18 cellular contexts compared by ENCODE assay signal in the genomic region with DNA sequence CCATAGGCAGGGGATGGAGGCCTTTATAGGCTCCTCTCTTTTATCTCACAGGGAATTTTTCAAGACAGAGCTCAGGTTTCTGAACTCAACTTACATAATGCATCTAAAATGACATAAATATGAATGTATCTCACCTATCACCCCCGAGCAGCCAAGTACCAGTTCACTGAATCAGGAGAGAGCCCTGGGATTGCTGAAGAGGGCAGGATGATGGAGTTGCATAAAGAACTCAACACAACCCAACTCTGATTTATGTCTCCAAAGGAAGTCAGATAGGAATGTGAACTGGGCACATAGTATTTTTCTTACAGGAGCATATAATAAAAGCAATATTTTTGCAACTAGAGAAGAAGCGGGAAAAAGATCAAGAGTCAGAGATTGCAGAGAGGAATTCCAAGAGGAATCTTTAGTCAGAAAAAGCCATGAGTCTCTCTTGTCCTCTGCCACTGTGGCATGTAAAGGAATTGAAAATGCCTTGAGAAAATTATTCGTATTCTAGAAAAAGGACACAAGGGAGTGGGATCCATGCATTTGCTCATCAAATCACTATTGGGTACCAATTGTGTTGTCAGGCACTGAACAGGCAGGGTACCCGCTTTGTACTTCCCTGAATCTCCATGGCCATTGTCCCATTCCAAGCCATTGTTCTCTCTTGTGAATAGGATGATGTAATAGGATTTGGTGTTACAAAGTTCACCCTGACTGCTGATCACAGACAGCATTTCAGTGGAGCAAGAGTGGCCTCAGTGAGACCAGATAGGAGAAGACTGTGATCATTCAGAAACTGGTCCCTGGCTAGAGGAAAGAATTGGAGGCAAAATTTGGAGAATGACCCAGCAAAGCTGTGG. TPM values are rescaled to one million over a fixed set of nuclear protein-coding genes. Genes with fewer than 3 reads are reported as not detected.
DNase-seq lines count a peak whose midpoint lies in the region; ATAC-seq, FAIRE-seq and TF ChIP-seq lines count a peak whose summit lies in the region.
"Had no signal": no experiment of that assay in that cellular context is flagged by ENCODE, and none has a peak within 500 bp of the region (broad histone marks: within the 10 kb centered on the region; RNA-seq: fewer than 3 reads in every experiment).

No MANE protein-coding gene starts in this region.

- no peak overlapping the region for H2BK12ac ChIP-seq in H9 (ENCODE audit: insufficient read length, low read depth, low read length)

- intact Hi-C loops in right cardiac atrium (cut with DNase I) (no loop called here), kidney (cut with DNase I) (no loop called here)

- H3K4me3 ChIP-seq in right cardiac atrium (ENCODE audit: low read length) (no peak overlapping the region), kidney (ENCODE audit: low read length in 2 of 2) (no peak overlapping the region)
- H3K4me3 ChIP-seq: ascending aorta, coronary artery, esophagus muscularis mucosa, stomach had no signal

- H3K9me3 Mint-ChIP-seq in nephron = no peaks in the 10 kb centered on the region
- no peaks in the 10 kb centered on the region for H3K9me3 Mint-ChIP-seq in H9
- H3K9me3 Mint-ChIP-seq: natural killer cell; T-helper 1 cell treated with Interleukin-12 subunit alpha and Interleukin-12 subunit beta and Interleukin-4 antibody, amounts not matched to agents 30 μg/mL and 1 μg/mL, for 36 hours had no signal

- no peak for FAIRE-seq in kidney (lab: Jason Lieb, UNC)

- H3K36me3 Mint-ChIP-seq in nephron (ENCODE audit: low read depth) (peaks cover 11% of the 10 kb centered on the region), H9 (ENCODE audit: insufficient read depth in 1 of 3, low read depth in 3 of 3) (no peaks in the 10 kb centered on the region; a peak in 1 of 7 replicates)
- H3K36me3 Mint-ChIP-seq: activated CD8-positive, alpha-beta memory T cell treated with anti-CD3 and anti-CD28 coated beads, Interleukin-2, amount 10 ng/mL, durations not matched to agents 7 days and 5 days; natural killer cell had no signal

- DNase-seq in GM03348 (ENCODE audit: low spot score) (peak; percentile 14), caudate nucleus (lab: John Stamatoyannopoulos, UW) (peak in 19 of 61 donors; percentile 6 to 56 (median 27)), right cardiac atrium (no peak), H9 (no peak), T-helper 1 cell (no peak), kidney (no peak)
- DNase-seq: activated CD8-positive, alpha-beta memory T cell treated with anti-CD3 and anti-CD28 coated beads, Interleukin-2, amount 10 ng/mL, durations not matched to agents 7 days and 5 days; GOT3; natural killer cell; NCI-H1694; NK-92 treated with Interleukin-12 subunit alpha and Interleukin-12 subunit beta, amount 100 ng/mL, for 24 hours; stomach had no signal

- H3K4me1 Mint-ChIP-seq in nephron = peaks cover 35% of the 10 kb centered on the region
- H3K4me1 Mint-ChIP-seq in H9 = peaks cover 25 to 28% of the 10 kb centered on the region in 2 experiments
- H3K4me1 Mint-ChIP-seq: natural killer cell had no signal

- H3K27me3 Mint-ChIP-seq in nephron (ENCODE audit: low read depth) (no peaks in the 10 kb centered on the region), H9 (ENCODE audit: low read depth) (no peaks in the 10 kb centered on the region)

- no peaks in the 10 kb centered on the region for H3K23me2 ChIP-seq in H9 (ENCODE audit: insufficient read length, low read depth, low read length, poor library complexity, severe bottlenecking)

- no peaks in the 10 kb centered on the region for H3K36me3 ChIP-seq in kidney (ENCODE audit: control insufficient read depth in 1 of 2, insufficient read depth in 2 of 2, low read length in 2 of 2)
- H3K36me3 ChIP-seq: ascending aorta had no signal

- no peak for TF ChIP-seq CTCF in nephron (IDR thresholded peaks at IDR 0.05; ENCODE audit: unreplicated experiment in 3 of 3)
- no peak for TF ChIP-seq CTCF in H9 (conservative IDR thresholded peaks at IDR 0.05)
- no peak for TF ChIP-seq CTCF in kidney (IDR thresholded peaks at IDR 0.05; ENCODE audit: borderline replicate concordance, extremely low read depth, insufficient read depth)

- H3K79me1 ChIP-seq in H9 (ENCODE audit: insufficient read depth, low read depth, low read length, poor library complexity, severe bottlenecking) = no peaks in the 10 kb centered on the region

- H3K27ac Mint-ChIP-seq in nephron (peak overlapping the region in 2 of 3 experiments; percentile 62 to 74), H9 (no peak overlapping the region)
- H3K27ac Mint-ChIP-seq: activated CD8-positive, alpha-beta memory T cell treated with anti-CD3 and anti-CD28 coated beads, Interleukin-2, amount 10 ng/mL, durations not matched to agents 7 days and 5 days; natural killer cell; T-helper 1 cell treated with Interleukin-12 subunit alpha and Interleukin-12 subunit beta and Interleukin-4 antibody, amounts not matched to agents 30 μg/mL and 1 μg/mL, for 36 hours had no signal

- H3K9me3 ChIP-seq in right cardiac atrium (ENCODE audit: control insufficient read depth, low read length) = no peaks in the 10 kb centered on the region
- H3K9me3 ChIP-seq in H9 (ENCODE audit: control insufficient read depth, low read depth, low read length) = no peaks in the 10 kb centered on the region
- H3K9me3 ChIP-seq in kidney (ENCODE audit: control insufficient read depth in 1 of 2, low read length in 2 of 2) = no peaks in the 10 kb centered on the region
- H3K9me3 ChIP-seq: ascending aorta, esophagus muscularis mucosa, stomach had no signal

- no peak overlapping the region for H2BK5ac ChIP-seq in H9 (ENCODE audit: insufficient read length, low read length)

- peaks cover 25% of the 10 kb centered on the region for H3K4me1 ChIP-seq in right cardiac atrium (ENCODE audit: control insufficient read depth, insufficient read depth, low read length)
- H3K4me1 ChIP-seq in H9 (ENCODE audit: insufficient read depth, low read length) = peaks cover 4% of the 10 kb centered on the region
- H3K4me1 ChIP-seq in kidney (ENCODE audit: control insufficient read depth in 1 of 2, insufficient read depth in 1 of 2, low read depth in 1 of 2, low read length in 2 of 2) = peaks cover 22 to 29% of the 10 kb centered on the region in 2 donors

- no peak overlapping the region for H2BK120ac ChIP-seq in H9 (ENCODE audit: low read depth, low read length, poor library complexity, severe bottlenecking)

- no peak overlapping the region for H2BK15ac ChIP-seq in H9 (ENCODE audit: low read depth, low read length)

- no peaks in the 10 kb centered on the region for H3K27me3 ChIP-seq in right cardiac atrium (ENCODE audit: control insufficient read depth, insufficient read depth)
- no peaks in the 10 kb centered on the region for H3K27me3 ChIP-seq in H9 (ENCODE audit: insufficient read depth, low read length)
- H3K27me3 ChIP-seq: ascending aorta, esophagus muscularis mucosa, stomach had no signal

- no peak overlapping the region for H4K5ac ChIP-seq in H9 (ENCODE audit: insufficient read length, low read depth, low read length)

- no peak overlapping the region for H3K18ac ChIP-seq in H9 (ENCODE audit: insufficient read length, low read depth, low read length)

- H3K27ac ChIP-seq in caudate nucleus (ENCODE audit: low read depth, low read length) (peak overlapping the region; percentile 68), right cardiac atrium (ENCODE audit: low read length) (no peak overlapping the region), H9 (ENCODE audit: insufficient read length, low read depth, low read length) (no peak overlapping the region), kidney (ENCODE audit: low read depth in 2 of 2, low read length in 2 of 2) (peak overlapping the region in 1 of 2 donors; percentile 55)
- H3K27ac ChIP-seq: coronary artery, esophagus muscularis mucosa had no signal

- no peak overlapping the region for H3K4ac ChIP-seq in H9 (ENCODE audit: low read depth, low read length)

- 81% methylated on average over 4 of the region's 4 CpGs for WGBS in right cardiac atrium
- no CpG with 5 or more reads among the region's 4 CpGs for WGBS in H9 (ENCODE audit: extremely low coverage, insufficient read length, low lambda C conversion rate)

- H4K20me1 ChIP-seq in H9 (ENCODE audit: control insufficient read depth, insufficient read depth, insufficient read length) = no peaks in the 10 kb centered on the region

- no peak overlapping the region for H4K91ac ChIP-seq in H9 (ENCODE audit: insufficient read length, low read depth, low read length)

- no peak overlapping the region for H3K23ac ChIP-seq in H9 (ENCODE audit: insufficient read length, low read depth, low read length)

- H3K4me3 Mint-ChIP-seq in nephron (no peak overlapping the region), H9 (no peak overlapping the region)
- H3K4me3 Mint-ChIP-seq: activated CD8-positive, alpha-beta memory T cell treated with anti-CD3 and anti-CD28 coated beads, Interleukin-2, amount 10 ng/mL, durations not matched to agents 7 days and 5 days; natural killer cell; T-helper 1 cell treated with Interleukin-12 subunit alpha and Interleukin-12 subunit beta and Interleukin-4 antibody, amounts not matched to agents 30 μg/mL and 1 μg/mL, for 36 hours had no signal

- H3K79me2 ChIP-seq in H9 (ENCODE audit: insufficient read depth, low read length) = no peaks in the 10 kb centered on the region

- H3K4me2 ChIP-seq in H9 (ENCODE audit: insufficient read depth, insufficient read length, low read length) = no peak overlapping the region

- H3K14ac ChIP-seq in H9 (ENCODE audit: insufficient read depth, low read length) = no peak overlapping the region

- H3K9ac ChIP-seq in H9 (ENCODE audit: extremely low read depth, insufficient read length, low read length) = no peak overlapping the region
- H3K9ac ChIP-seq in kidney (ENCODE audit: low read length in 2 of 2) = no peak overlapping the region

- H4K8ac ChIP-seq in H9 (replicated peaks; ENCODE audit: insufficient read length, low read depth, low read length) = no peak overlapping the region

- H2BK20ac ChIP-seq in H9 (ENCODE audit: low read depth, low read length, poor library complexity, severe bottlenecking) = no peak overlapping the region

- H3T11ph ChIP-seq in H9 (ENCODE audit: low read length) = no peak overlapping the region

- peak; percentile 14 to 63 for ATAC-seq in right cardiac atrium
- ATAC-seq in HG02623 (IDR thresholded peaks at IDR 0.05; ENCODE audit: unreplicated experiment) = no peak
- ATAC-seq: activated CD8-positive, alpha-beta memory T cell treated with anti-CD3 and anti-CD28 coated beads, Interleukin-2, amount 10 ng/mL, durations not matched to agents 7 days and 5 days; natural killer cell had no signal

- H2AK5ac ChIP-seq in H9 (ENCODE audit: insufficient read length, low read length) = no peak overlapping the region

- H3K56ac ChIP-seq in H9 (ENCODE audit: insufficient read length, low read depth, low read length) = no peak overlapping the region

- no peak overlapping the region for H2AFZ ChIP-seq in H9 (ENCODE audit: low read length)

RNA-seq across cellular contexts. Expression of a gene that starts 16.3 kb away (rescaled TPM):
- 10 to 100 TPM; 47.8 to 70.9 (median 60.3) TPM for total RNA-seq in right cardiac atrium
- polyA plus RNA-seq in right cardiac atrium = 16.8 TPM
- 1.0 and 1.1 TPM in 2 replicates for total RNA-seq in H9 (2021)
- total RNA-seq in kidney = 109 TPM
- 20.2 TPM for polyA plus RNA-seq in kidney (ENCODE audit: insufficient read depth, low read depth, low replicate concordance)
- total RNA-seq: activated CD8-positive, alpha-beta memory T cell treated with anti-CD3 and anti-CD28 coated beads, Interleukin-2, amount 10 ng/mL, durations not matched to agents 7 days and 5 days had no signal

Comparison
In these comparisons a context has a peak if more than half of its experiments do, and no peak if none do; other contexts are left out.
1. H3K27ac Mint-ChIP-seq: peak in nephron (2 of 3); none in H9 (0 of 3).
2. RNA of a gene that starts 16.3 kb away (total RNA-seq): 109 TPM in kidney (single experiment) and 47.8 to 70.9 TPM in right cardiac atrium; 1.0 to 1.1 TPM in H9; every median in the first group is over 10 times any median in the second.